31 cellular contexts compared by ENCODE assay signal in genomic region chr16:89275837-89276720, GRCh38. TPM values are rescaled to one million over a fixed set of nuclear protein-coding genes. Genes with fewer than 3 reads are reported as not detected.
DNase-seq lines count a peak whose midpoint lies in the region; ATAC-seq, FAIRE-seq and TF ChIP-seq lines count a peak whose summit lies in the region.
"Had no signal": no experiment of that assay in that cellular context is flagged by ENCODE, and none has a peak within 500 bp of the region (broad histone marks: within the 10 kb centered on the region; RNA-seq: fewer than 3 reads in every experiment).

No MANE protein-coding gene starts in this region.

- no peaks in the 10 kb centered on the region for H3K9me2 ChIP-seq in GM23338 (ENCODE audit: insufficient read depth)

- H3K36me3 ChIP-seq in GM23338 (ENCODE audit: insufficient read depth): no peaks in the 10 kb centered on the region; the same call in 1 of the 2 replicates
- peaks cover 12 to 31% of the 10 kb centered on the region in 2 experiments for H3K36me3 ChIP-seq in GM12878 (ENCODE audit: control insufficient read depth in 2 of 2, insufficient read depth in 2 of 2, low read length in 1 of 2)
- H3K36me3 ChIP-seq: WERI-Rb-1 had no signal

- RAD21 ChIA-PET in GM12878 (lab: Charles Lee; ENCODE audit: unreplicated experiment): no interaction called here

- no peak overlapping the region for H3K4me2 ChIP-seq in GM23338
- H3K4me2 ChIP-seq in GM12878 (ENCODE audit: control insufficient read depth, insufficient read depth): no peak overlapping the region

- no peaks in the 10 kb centered on the region for H3K4me1 Mint-ChIP-seq in activated T-cell treated with anti-CD3 and anti-CD28 coated beads, Interleukin-2, amount 50 U/mL, for 24 hours (ENCODE audit: low read depth)
- H3K4me1 Mint-ChIP-seq in GM23338: no peaks in the 10 kb centered on the region; the same call in 2 of the 3 replicates
- H3K4me1 Mint-ChIP-seq in nephron progenitor cell: peaks cover 5% of the 10 kb centered on the region
- H3K4me1 Mint-ChIP-seq: activated CD4-positive, alpha-beta T cell treated with anti-CD3 and anti-CD28 coated beads, Interleukin-2, amount 10 ng/mL, durations not matched to agents 7 days and 5 days had no signal

- peak overlapping the region; percentile 6 for H3K27ac Mint-ChIP-seq in activated T-cell treated with anti-CD3 and anti-CD28 coated beads, Interleukin-2, amount 50 U/mL, for 24 hours
- H3K27ac Mint-ChIP-seq in GM23338: no peak overlapping the region; the same call in 1 of the 2 replicates
- H3K27ac Mint-ChIP-seq in nephron progenitor cell: peak overlapping the region; percentile 45
- H3K27ac Mint-ChIP-seq: activated CD4-positive, alpha-beta T cell treated with anti-CD3 and anti-CD28 coated beads, Interleukin-2, amount 10 ng/mL, durations not matched to agents 7 days and 5 days had no signal

- POLR2A ChIA-PET in GM12878 (lab: Charles Lee): no interaction called here

- TF ChIP-seq EP300 in GM12878 (IDR thresholded peaks at IDR 0.05; ENCODE audit: borderline replicate concordance in 1 of 2, control insufficient read depth in 1 of 2, low read depth in 2 of 2, low read length in 2 of 2): no peak

- H3K27me3 ChIP-seq in GM23338 (ENCODE audit: insufficient read depth): no peaks in the 10 kb centered on the region
- H3K27me3 ChIP-seq in GM12878 (replicated peaks in 1 of 2; ENCODE audit: control insufficient read depth in 2 of 2, insufficient read depth in 2 of 2, low read length in 1 of 2): no peaks in the 10 kb centered on the region
- H3K27me3 ChIP-seq: breast epithelium, vagina had no signal

- no peaks in the 10 kb centered on the region for H3K9me3 ChIP-seq in GM12878 (replicated peaks; ENCODE audit: control insufficient read depth, insufficient read depth, low read length)
- H3K9me3 ChIP-seq: breast epithelium, prostate gland, thoracic aorta, vagina had no signal

- H3K79me2 ChIP-seq in GM23338 (replicated peaks; ENCODE audit: insufficient read depth) (peaks cover 15% of the 10 kb centered on the region; the same call in 1 of the 2 replicates), GM12878 (ENCODE audit: control insufficient read depth, insufficient read depth, low read length) (no peaks in the 10 kb centered on the region)

- FAIRE-seq in GM12878 (lab: Jason Lieb, UNC): no peak
- FAIRE-seq: GM12891, H54 had no signal

- SMC1A ChIA-PET in GM12878 (lab: Charles Lee; ENCODE audit: uncharacterized antibody, unreplicated experiment): no interaction called here

- H2AFZ ChIP-seq in GM23338: no peak overlapping the region
- no peak overlapping the region for H2AFZ ChIP-seq in GM12878 (ENCODE audit: control insufficient read depth, low read depth, low read length)

- TF ChIP-seq CTCF in GM23338 (conservative IDR thresholded peaks at IDR 0.05; ENCODE audit: low read depth in 2 of 2) (no peak), GM12878 (IDR thresholded peaks at IDR 0.05 in 2 of 3, conservative IDR thresholded peaks at IDR 0.05 in 1 of 3; ENCODE audit: control insufficient read depth in 2 of 3, extremely low read depth in 1 of 3, insufficient read depth in 1 of 3, low read depth in 3 of 3, low read length in 3 of 3) (no peak), nephron progenitor cell (IDR thresholded peaks at IDR 0.05) (no peak)

- CTCF ChIA-PET in GM12878 (lab: Yijun Ruan, JAX): no interaction called here

- ATAC-seq in GM23338 (no peak), GM12878 (no peak), HG03439 (IDR thresholded peaks at IDR 0.05; ENCODE audit: unreplicated experiment) (no peak), GM19328 (IDR thresholded peaks at IDR 0.05; ENCODE audit: unreplicated experiment) (no peak)
- ATAC-seq: esophagus mucosa, left colon had no signal

- H3K4me3 Mint-ChIP-seq in activated T-cell treated with anti-CD3 and anti-CD28 coated beads, Interleukin-2, amount 50 U/mL, for 24 hours: no peak overlapping the region
- H3K4me3 Mint-ChIP-seq in GM23338 (no peak overlapping the region), nephron progenitor cell (no peak overlapping the region)
- H3K4me3 Mint-ChIP-seq: activated CD4-positive, alpha-beta T cell treated with anti-CD3 and anti-CD28 coated beads, Interleukin-2, amount 10 ng/mL, durations not matched to agents 7 days and 5 days had no signal

- no peaks in the 10 kb centered on the region for H3K4me1 ChIP-seq in GM23338 (ENCODE audit: insufficient read depth)
- no peaks in the 10 kb centered on the region for H3K4me1 ChIP-seq in GM12878 (ENCODE audit: control insufficient read depth, insufficient read depth, low read length)
- H3K4me1 ChIP-seq: breast epithelium, prostate gland, vagina had no signal

- TF ChIP-seq POLR2A in GM12878 (IDR thresholded peaks at IDR 0.05; ENCODE audit: low read depth, low read length): peak; percentile 48

- H3K9me3 Mint-ChIP-seq in activated T-cell treated with anti-CD3 and anti-CD28 coated beads, Interleukin-2, amount 50 U/mL, for 24 hours: no peaks in the 10 kb centered on the region
- no peaks in the 10 kb centered on the region for H3K9me3 Mint-ChIP-seq in GM23338
- H3K9me3 Mint-ChIP-seq in nephron progenitor cell: no peaks in the 10 kb centered on the region
- H3K9me3 Mint-ChIP-seq: activated CD4-positive, alpha-beta T cell treated with anti-CD3 and anti-CD28 coated beads, Interleukin-2, amount 10 ng/mL, durations not matched to agents 7 days and 5 days had no signal

- intact Hi-C loops in GM12878 (cut with micrococcal nuclease; ENCODE audit: unreplicated experiment): no loop called here

- no TSS peak for BruUV-seq in GM12878 (replicated peaks; lab: Mats Ljungman, UMichigan)

- no peak for TF ChIP-seq RAD21 in GM12878 (IDR thresholded peaks at IDR 0.05; ENCODE audit: insufficient read depth, low read depth, low read length)

- H3K27ac ChIP-seq in GM23338 (ENCODE audit: low read depth): peak overlapping the region; percentile 39; the same call in 1 of the 2 replicates
- H3K27ac ChIP-seq in GM12878 (ENCODE audit: control insufficient read depth, insufficient read depth): no peak overlapping the region
- H3K27ac ChIP-seq: 22Rv1, breast epithelium, prostate gland, thoracic aorta, vagina, WERI-Rb-1 had no signal

- no peaks in the 10 kb centered on the region for H3K27me3 Mint-ChIP-seq in activated T-cell treated with anti-CD3 and anti-CD28 coated beads, Interleukin-2, amount 50 U/mL, for 24 hours
- H3K27me3 Mint-ChIP-seq in GM23338 (ENCODE audit: insufficient read depth, low read depth, poor library complexity): peaks cover 15% of the 10 kb centered on the region
- H3K27me3 Mint-ChIP-seq in nephron progenitor cell (ENCODE audit: low read depth, poor library complexity): peaks cover 6% of the 10 kb centered on the region
- H3K27me3 Mint-ChIP-seq: activated CD4-positive, alpha-beta T cell treated with anti-CD3 and anti-CD28 coated beads, Interleukin-2, amount 10 ng/mL, durations not matched to agents 7 days and 5 days; CD4-positive, CD25-positive, alpha-beta regulatory T cell had no signal

- 98% methylated on average over 38 of the region's 39 CpGs for WGBS in GM12878 (ENCODE audit: insufficient coverage, insufficient replicate concordance, low lambda C conversion rate, missing lambda C conversion rate)

- H3K4me3 ChIP-seq in GM23338 (no peak overlapping the region), GM12878 (no peak overlapping the region)
- H3K4me3 ChIP-seq: breast epithelium, prostate gland, thoracic aorta, vagina had no signal

- H4K20me1 ChIP-seq in GM23338 (replicated peaks; ENCODE audit: insufficient read depth) (peaks cover 14% of the 10 kb centered on the region), GM12878 (ENCODE audit: control insufficient read depth, insufficient read depth) (no peaks in the 10 kb centered on the region)

- in situ Hi-C loops in GM12878 (cut with MboI): no loop called here

- peaks cover 11% of the 10 kb centered on the region; the same call in 1 of the 2 replicates for H3F3A ChIP-seq in GM23338 (replicated peaks; ENCODE audit: low read depth)

- H3K9ac ChIP-seq in GM12878 (ENCODE audit: control insufficient read depth, insufficient read depth, low read length): no peak overlapping the region

- no peak for DNase-seq in activated T-cell treated with anti-CD3 and anti-CD28 coated beads, Interleukin-2, amount 50 U/mL, for 24 hours
- no peak for DNase-seq in activated T-cell treated with anti-CD3 and anti-CD28 coated beads, Interleukin-2, amount 50 U/mL, for 1 hour
- DNase-seq in GM23338 (ENCODE audit: low spot score): no peak
- DNase-seq in GM12878 (ENCODE audit: low read depth, low spot score): no peak
- DNase-seq in nephron progenitor cell: no peak
- no peak for DNase-seq in stimulated activated CD8-positive, alpha-beta memory T cell treated with anti-CD3 and anti-CD28 coated beads, Interleukin-4, amount 100 ng/mL, for 48 hours
- DNase-seq: activated CD4-positive, alpha-beta T cell treated with anti-CD3 and anti-CD28 coated beads, Interleukin-2, amount 10 ng/mL, durations not matched to agents 7 days and 5 days; activated naive CD4-positive, alpha-beta T cell treated with Interleukin-2 at 50 U/mL for 16 hours; amygdala; CD4-positive, CD25-positive, alpha-beta regulatory T cell; foreskin fibroblast; KG1; left colon; NCI-H1436 treated with DMSO at 0.1 percent for 48 hours; NCI-H446 treated with DMSO at 0.1 percent for 48 hours; OCI-M1; SHP77 treated with DMSO at 0.1 percent for 48 hours; stimulated activated CD4-positive, alpha-beta T cell treated with anti-CD3 and anti-CD28 coated beads, Interleukin-4, amount 100 ng/mL, for 4 hours; stimulated activated naive CD4-positive, alpha-beta T cell treated with Interleukin-2 at 50 U/mL for 16 hours; T-helper 9 cell; WERI-Rb-1 had no signal

- peaks cover 80% of the 10 kb centered on the region for H3K36me3 Mint-ChIP-seq in activated T-cell treated with anti-CD3 and anti-CD28 coated beads, Interleukin-2, amount 50 U/mL, for 24 hours (ENCODE audit: low read depth)
- H3K36me3 Mint-ChIP-seq in GM23338 (ENCODE audit: low read depth): peaks cover 63% of the 10 kb centered on the region
- H3K36me3 Mint-ChIP-seq in nephron progenitor cell (ENCODE audit: low read depth): peaks cover 28% of the 10 kb centered on the region

RNA-seq across cellular contexts. Expression of gene ZNF778, which starts 58.6 kb away (rescaled TPM):
- total RNA-seq in GM23338 (2014; rRNA removed; shearing (Covaris generic)): 18.1 and 43.4 TPM in 2 replicates
- polyA plus RNA-seq in GM23338 (2016; fragmentation: Nextera tagmentation; extraction: Ambion mirVana): 5.4 and 7.9 TPM in 2 replicates
- total RNA-seq in GM12878 (2013; cell fraction: nucleolus; rRNA removed): 15.8 and 17.3 TPM in 2 replicates
- 3.3 and 6.5 TPM in 2 replicates for total RNA-seq in GM12878 (2014; rRNA removed)
- total RNA-seq in GM12878 (2014; rRNA removed; fragmentation: Illumina TruSeq; extraction: Trizol): 3.5 and 3.6 TPM in 2 replicates
- total RNA-seq in GM12878 (2021): 6.4 and 9.7 TPM in 2 replicates
- 2.2 TPM for polyA plus RNA-seq in GM12878 (2011; ENCODE audit: low read depth)
- polyA plus RNA-seq in GM12878 (2011; rRNA removed): 3.8 and 4.4 TPM in 2 replicates
- 2.8 and 3.8 TPM in 2 replicates for polyA plus RNA-seq in GM12878 (2011; cell fraction: cytosol; rRNA removed)
- 6.7 and 8.5 TPM in 2 replicates for polyA plus RNA-seq in GM12878 (2011; cell fraction: nucleus; rRNA removed)
- polyA plus RNA-seq in GM12878 (2012): 2.4 and 5.4 TPM in 2 replicates
- polyA plus RNA-seq in GM12878 (2014; fragmentation: Illumina TruSeq; extraction: Trizol): 4.3 and 4.6 TPM in 2 replicates
- polyA plus RNA-seq in GM12878 (2014; fragmentation: Nextera tagmentation; extraction: Ambion mirVana): under 1 TPM; 0.20 to 0.40 TPM
- polyA plus RNA-seq in GM12878 (2014; rRNA removed): 4.2 and 5.9 TPM in 2 replicates
- 1 to 10 TPM; 2.3 to 3.8 TPM for polyA plus RNA-seq in GM12878 (2016; fragmentation: Nextera tagmentation; extraction: Ambion mirVana)
- 6.1 and 8.8 TPM in 2 replicates for polyA minus RNA-seq in GM12878 (2011; rRNA and poly(A)+ RNA removed)
- 1.3 and 3.7 TPM in 2 replicates for polyA minus RNA-seq in GM12878 (2011; cell fraction: cytosol; rRNA and poly(A)+ RNA removed)
- 5.7 and 8.7 TPM in 2 replicates for polyA minus RNA-seq in GM12878 (2011; cell fraction: nucleus; rRNA and poly(A)+ RNA removed)
